23 cellular contexts compared by ENCODE assay signal in genomic region chr6:100490065-100490464, GRCh38. TPM values are rescaled to one million over a fixed set of nuclear protein-coding genes. Genes with fewer than 3 reads are reported as not detected.
A peak's percentile ranks its signal among the peaks of the same experiment; 100 is the strongest.
DNase-seq lines count a peak whose midpoint lies in the region; ATAC-seq and TF ChIP-seq lines count a peak whose summit lies in the region.
"Had no signal": no experiment of that assay in that cellular context is flagged by ENCODE, and none has a peak within 500 bp of the region (broad histone marks: within the 10 kb centered on the region; RNA-seq: fewer than 3 reads in every experiment).

No MANE protein-coding gene starts in this region.

- H2AFZ ChIP-seq in OCI-LY1 (ENCODE audit: low read length), result no peak overlapping the region

- H3K79me2 ChIP-seq in OCI-LY1 (ENCODE audit: insufficient read depth, low read length), result no peaks in the 10 kb centered on the region

- intact Hi-C loops in MCF 10A (cut with micrococcal nuclease), result loop anchor here (5.0 kb wide), 1 partner anchor 172 kb away; no protein-coding TSS in a partner anchor

- peak; percentile 25 for DNase-seq in NCI-H146 (lab: John Stamatoyannopoulos, UW)
- DNase-seq in NCI-H146 treated with DMSO at 0.1 percent for 48 hours (lab: John Stamatoyannopoulos, UW; ENCODE audit: unreplicated experiment), result no peak
- peak; percentile 20 for DNase-seq in COLO668 (lab: John Stamatoyannopoulos, UW; ENCODE audit: unreplicated experiment)
- DNase-seq in NCI-H69 (lab: John Stamatoyannopoulos, UW), result peak; percentile 19
- DNase-seq in activated naive CD4-positive, alpha-beta T cell treated with Interleukin-2 at 50 U/mL for 16 hours, result no peak
- no peak for DNase-seq in MCF 10A (ENCODE audit: unreplicated experiment)
- DNase-seq: AML-193; CD4-positive, alpha-beta T cell; CD8-positive, alpha-beta T cell; COR-L47; DMS 273 treated with DMSO at 0.1 percent for 48 hours; DMS153; DMS53; DMS79 treated with DMSO at 0.1 percent for 48 hours; GF-D8 had no signal

- no peaks in the 10 kb centered on the region for H3K27me3 Mint-ChIP-seq in MCF 10A (ENCODE audit: insufficient read depth, unreplicated experiment)

- no peak for TF ChIP-seq CTCF in OCI-LY1 (IDR thresholded peaks at IDR 0.05; ENCODE audit: low read length)
- no peak for TF ChIP-seq CTCF in MCF 10A (IDR thresholded peaks at IDR 0.05; ENCODE audit: unreplicated experiment)

- no peak overlapping the region for H3K4me3 Mint-ChIP-seq in MCF 10A (ENCODE audit: unreplicated experiment)
- H3K4me3 Mint-ChIP-seq: B cell; CD4-positive, alpha-beta T cell; CD8-positive, alpha-beta T cell had no signal

- no peak overlapping the region for H3K4me3 ChIP-seq in OCI-LY1 (ENCODE audit: low read depth, low read length, poor library complexity, severe bottlenecking)
- H3K4me3 ChIP-seq: A549; BLaER1 treated with 17β-estradiol and CSF1 and Interleukin-3, amounts not matched to agents 10 nM and 100 nM had no signal

- no peaks in the 10 kb centered on the region for H4K20me1 ChIP-seq in OCI-LY1 (ENCODE audit: insufficient read depth, low read length)
- H4K20me1 ChIP-seq: BLaER1 treated with 17β-estradiol and CSF1 and Interleukin-3, amounts not matched to agents 10 nM and 100 nM had no signal

- POLR2A ChIA-PET in MCF 10A (lab: Yijun Ruan, JAX), result no interaction called here

- BruUV-seq in MCF 10A (replicated peaks; lab: Mats Ljungman, UMichigan), result no TSS peak

- H3K4me1 Mint-ChIP-seq in MCF 10A (ENCODE audit: insufficient read depth, unreplicated experiment), result peaks cover 11% of the 10 kb centered on the region
- H3K4me1 Mint-ChIP-seq: B cell had no signal

- H3K27me3 ChIP-seq in OCI-LY1 (ENCODE audit: insufficient read depth, low read length), result no peaks in the 10 kb centered on the region
- H3K27me3 ChIP-seq: BLaER1 treated with 17β-estradiol and CSF1 and Interleukin-3, amounts not matched to agents 10 nM and 100 nM had no signal

- peaks cover 5% of the 10 kb centered on the region; the same call in 1 of the 2 replicates for H3K9me3 ChIP-seq in OCI-LY1 (ENCODE audit: low read length)
- H3K9me3 ChIP-seq: A549 had no signal

- no peak overlapping the region; the same call in 1 of the 2 replicates for H3K9ac ChIP-seq in OCI-LY1 (ENCODE audit: low read length)
- H3K9ac ChIP-seq: BLaER1 treated with 17β-estradiol and CSF1 and Interleukin-3, amounts not matched to agents 10 nM and 100 nM had no signal

- H3K36me3 Mint-ChIP-seq in MCF 10A (ENCODE audit: insufficient read depth, unreplicated experiment), result peaks cover 6% of the 10 kb centered on the region
- H3K36me3 Mint-ChIP-seq: CD8-positive, alpha-beta T cell had no signal

- peaks cover 93% of the 10 kb centered on the region for H3K4me1 ChIP-seq in OCI-LY1 (ENCODE audit: insufficient read depth, low read length, severe bottlenecking)

- H3K27ac ChIP-seq in OCI-LY1 (ENCODE audit: low read depth, low read length, poor library complexity, severe bottlenecking), result peak overlapping the region; percentile 97
- H3K27ac ChIP-seq: 22Rv1; A549; BLaER1 treated with 17β-estradiol and CSF1 and Interleukin-3, amounts not matched to agents 10 nM and 100 nM; C4-2B had no signal

- H3K9me3 Mint-ChIP-seq in MCF 10A (ENCODE audit: unreplicated experiment), result no peaks in the 10 kb centered on the region
- H3K9me3 Mint-ChIP-seq: CD4-positive, alpha-beta T cell; CD8-positive, alpha-beta T cell had no signal

- CTCF ChIA-PET in MCF 10A (lab: Yijun Ruan, JAX), result no interaction called here

- no peak overlapping the region for H3K27ac Mint-ChIP-seq in MCF 10A (ENCODE audit: low read depth, unreplicated experiment)
- H3K27ac Mint-ChIP-seq: B cell; CD4-positive, alpha-beta T cell; CD8-positive, alpha-beta T cell had no signal

- no peaks in the 10 kb centered on the region for H3K9me2 ChIP-seq in OCI-LY1 (ENCODE audit: low read depth, low read length)

- H3K36me3 ChIP-seq in OCI-LY1 (ENCODE audit: insufficient read depth, low read length), result peaks cover 8% of the 10 kb centered on the region; the same call in 1 of the 2 replicates
- H3K36me3 ChIP-seq: BLaER1 treated with 17β-estradiol and CSF1 and Interleukin-3, amounts not matched to agents 10 nM and 100 nM had no signal

- H3F3A ChIP-seq in OCI-LY1 (ENCODE audit: insufficient read depth, low read length), result peaks cover under 1% of the 10 kb centered on the region; the same call in 1 of the 2 replicates

- no peak for ATAC-seq in GM18868 (IDR thresholded peaks at IDR 0.05; ENCODE audit: unreplicated experiment)
- ATAC-seq: A549; CD8-positive, alpha-beta T cell had no signal

- H3K4me2 ChIP-seq in OCI-LY1 (ENCODE audit: low read length), result no peak overlapping the region
- H3K4me2 ChIP-seq: A549; BLaER1 treated with 17β-estradiol and CSF1 and Interleukin-3, amounts not matched to agents 10 nM and 100 nM had no signal

RNA-seq across cellular contexts. Expression of gene SIM1, which starts 25.3 kb away (rescaled TPM):
- not detected in 2 replicates for total RNA-seq in MCF 10A (2022)
- total RNA-seq: A172; B cell; CD4-positive, alpha-beta T cell; CD8-positive, alpha-beta T cell had no signal

Comparison
In these comparisons a context has a peak if more than half of its experiments do, and no peak if none do; other contexts are left out.
1. DNase-seq: peak in NCI-H146 (single experiment), COLO668 (single experiment) and NCI-H69 (single experiment); none in NCI-H146 treated with DMSO at 0.1 percent for 48 hours (single experiment), activated naive CD4-positive, alpha-beta T cell treated with Interleukin-2 at 50 U/mL for 16 hours (single experiment) and MCF 10A (single experiment).